In the genomic region with DNA sequence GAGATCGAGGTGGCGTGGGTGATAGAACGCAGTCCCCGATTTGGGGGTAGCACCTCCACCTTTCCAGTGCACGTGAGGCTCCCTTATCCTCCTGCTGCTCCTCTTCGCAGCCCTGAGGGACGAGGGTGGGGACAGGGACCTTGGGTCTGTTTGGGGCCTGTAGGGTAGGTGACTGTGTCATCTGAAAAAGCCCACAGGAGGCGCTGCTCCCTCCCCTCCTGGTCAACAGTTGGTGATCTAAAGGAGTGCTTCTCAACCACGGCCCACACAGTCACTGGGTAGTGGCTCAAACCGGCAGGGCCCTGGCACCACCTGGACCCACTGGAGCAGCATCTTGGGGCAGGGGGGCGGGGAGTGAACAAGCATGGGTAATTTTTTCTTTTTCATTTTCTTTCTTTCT, we compare ENCODE assay signal across 14 cellular contexts. TPM values are rescaled to one million over a fixed set of nuclear protein-coding genes. Genes with fewer than 3 reads are reported as not detected.
DNase-seq lines count a peak whose midpoint lies in the region; ATAC-seq and TF ChIP-seq lines count a peak whose summit lies in the region.
"Had no signal": no experiment of that assay in that cellular context is flagged by ENCODE, and none has a peak within 500 bp of the region (broad histone marks: within the 10 kb centered on the region; RNA-seq: fewer than 3 reads in every experiment).

No MANE protein-coding gene starts in this region.

- no peaks in the 10 kb centered on the region for H3K9me3 ChIP-seq in WERI-Rb-1 (ENCODE audit: severe bottlenecking)
- H3K9me3 ChIP-seq in neural progenitor cell (ENCODE audit: low read depth): no peaks in the 10 kb centered on the region
- H3K9me3 ChIP-seq: suprapubic skin had no signal

- no peak overlapping the region for H2AFZ ChIP-seq in neural progenitor cell (replicated peaks)

- no peaks in the 10 kb centered on the region for H3K9me3 Mint-ChIP-seq in neural progenitor cell
- H3K9me3 Mint-ChIP-seq: activated naive CD8-positive, alpha-beta T cell treated with anti-CD3 and anti-CD28 coated beads for 36 hours had no signal

- H3K36me3 ChIP-seq in WERI-Rb-1 (peaks cover 2% of the 10 kb centered on the region; the same call in 1 of the 2 replicates), neural progenitor cell (no peaks in the 10 kb centered on the region)

- H3K4me3 ChIP-seq in WERI-Rb-1 (ENCODE audit: low read depth, low read length): no peak overlapping the region
- no peak overlapping the region for H3K4me3 ChIP-seq in neural progenitor cell
- H3K4me3 ChIP-seq: lung, suprapubic skin had no signal

- H3K27ac Mint-ChIP-seq in neural progenitor cell: no peak overlapping the region
- H3K27ac Mint-ChIP-seq: activated naive CD8-positive, alpha-beta T cell treated with anti-CD3 and anti-CD28 coated beads for 36 hours had no signal

- H3K27me3 Mint-ChIP-seq in neural progenitor cell (ENCODE audit: insufficient read depth, low read depth): peaks cover 27% of the 10 kb centered on the region

- H4K20me1 ChIP-seq in neural progenitor cell (ENCODE audit: low read depth): no peaks in the 10 kb centered on the region

- no peak overlapping the region for H3K9ac ChIP-seq in neural progenitor cell

- no peaks in the 10 kb centered on the region for H3K36me3 Mint-ChIP-seq in neural progenitor cell
- H3K36me3 Mint-ChIP-seq: activated naive CD8-positive, alpha-beta T cell treated with anti-CD3 and anti-CD28 coated beads for 36 hours had no signal

- H3F3A ChIP-seq in neural progenitor cell (ENCODE audit: low read depth): no peaks in the 10 kb centered on the region

- TF ChIP-seq CTCF in GM12873 (IDR thresholded peaks at IDR 0.05; ENCODE audit: insufficient read depth, low read depth, low read length, missing control alignments): peak; percentile 62
- peak; percentile 35; the same call in 1 of the 2 replicates for TF ChIP-seq CTCF in WERI-Rb-1 (IDR thresholded peaks at IDR 0.05; ENCODE audit: low read depth, low read length)
- peak; percentile 41 for TF ChIP-seq CTCF in neural progenitor cell (IDR thresholded peaks at IDR 0.05)

- peaks cover 24% of the 10 kb centered on the region for H3K4me1 Mint-ChIP-seq in neural progenitor cell

- H3K79me2 ChIP-seq in neural progenitor cell (ENCODE audit: low read depth): no peaks in the 10 kb centered on the region

- H3K27me3 ChIP-seq in WERI-Rb-1 (ENCODE audit: insufficient read depth, low read depth, severe bottlenecking) (no peaks in the 10 kb centered on the region), neural progenitor cell (peaks cover 41% of the 10 kb centered on the region)
- H3K27me3 ChIP-seq: suprapubic skin had no signal

- H3K4me3 Mint-ChIP-seq in neural progenitor cell: no peak overlapping the region
- H3K4me3 Mint-ChIP-seq: activated naive CD8-positive, alpha-beta T cell treated with anti-CD3 and anti-CD28 coated beads for 36 hours had no signal

- peaks cover 16% of the 10 kb centered on the region for H3K4me1 ChIP-seq in neural progenitor cell

- DNase-seq in WERI-Rb-1 (no peak), neural progenitor cell (ENCODE audit: low spot score) (peak; percentile 38), T1000 (lab: John Stamatoyannopoulos, UW) (no peak), NCI-H526 (lab: John Stamatoyannopoulos, UW) (no peak)
- no peak for DNase-seq in activated effector memory CD4-positive, alpha-beta T cell treated with Interleukin-2 at 50 U/mL for 16 hours
- DNase-seq: activated naive CD8-positive, alpha-beta T cell treated with anti-CD3 and anti-CD28 coated beads for 36 hours; erythroblast; NCI-H1417; nucleus accumbens; Right ventricle myocardium superior had no signal

- H3K27ac ChIP-seq in WERI-Rb-1 (no peak overlapping the region), neural progenitor cell (no peak overlapping the region)
- H3K27ac ChIP-seq: suprapubic skin had no signal

- H3K4me2 ChIP-seq in neural progenitor cell: no peak overlapping the region

- ATAC-seq in HG02678 (IDR thresholded peaks at IDR 0.05; ENCODE audit: unreplicated experiment): peak; percentile 24

RNA-seq across cellular contexts. Expression of a gene that starts 7.1 kb away (rescaled TPM):
- 0.43 TPM in 1 of 2 replicates, not detected in the other for total RNA-seq in neural progenitor cell (ENCODE audit: low replicate concordance)

RNA-seq across cellular contexts. Expression of a gene that starts 46.6 kb away (rescaled TPM):
- 0.74 and 0.80 TPM in 2 replicates for total RNA-seq in neural progenitor cell (ENCODE audit: low replicate concordance)
- total RNA-seq: activated naive CD8-positive, alpha-beta T cell treated with anti-CD3 and anti-CD28 coated beads for 36 hours had no signal
